Comparison of ENCODE assay signal across 8 cellular contexts in the genomic region with DNA sequence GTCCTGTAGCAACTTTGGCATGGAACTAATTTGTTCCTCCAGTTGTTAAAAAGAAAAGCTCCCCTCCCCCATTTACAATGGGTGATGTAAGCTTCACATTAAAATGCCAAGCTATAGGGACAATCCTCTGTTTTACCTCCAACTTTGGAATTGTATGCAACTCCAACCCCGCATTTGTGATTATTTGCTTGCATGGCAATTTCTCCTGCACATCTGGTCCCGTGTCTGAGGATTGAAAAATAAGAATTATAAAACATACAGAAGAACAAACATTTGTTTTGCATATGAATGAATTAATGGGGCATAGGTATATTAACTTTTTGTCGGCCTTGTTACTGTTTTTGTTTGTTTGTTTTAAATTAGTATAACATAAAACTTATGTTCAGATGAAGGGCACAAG. TPM values are rescaled to one million over a fixed set of nuclear protein-coding genes. Genes with fewer than 3 reads are reported as not detected.
"Had no signal": no experiment of that assay in that cellular context is flagged by ENCODE, and none has a peak within 500 bp of the region (broad histone marks: within the 10 kb centered on the region; RNA-seq: fewer than 3 reads in every experiment).

No MANE protein-coding gene starts in this region.

- ATAC-seq: GM12878 had no signal

- FAIRE-seq: G401.6, GM12878, GM12891, GM12892, GM18507 had no signal

- H3K4me3 ChIP-seq: GM12878 had no signal

- DNase-seq: GDM1, GF-D8 had no signal

RNA-seq across cellular contexts. Expression of a gene that starts 17.2 kb away (rescaled TPM):
- total RNA-seq: G401 had no signal
